ENCODE assay signal across 1 cellular context in genomic region chr12:9731797-9732196, GRCh38.
TF ChIP-seq lines count a peak whose summit lies in the region.

No MANE protein-coding gene starts in this region.

TF ChIP-seq in SK-N-SH treated with all-trans-retinoic acid at 6 μM for 48 hours, 23 proteins besides CTCF, POLR2A, EP300 and RAD21 (continued from another document):
- no peak for TF ChIP-seq TSHZ2 (CRISPR knock-in tag; IDR thresholded peaks at IDR 0.05)
